ENCODE assay signal across 1 cellular context in genomic region chr5:15927710-15928380, GRCh38.
TF ChIP-seq lines count a peak whose summit lies in the region.

No MANE protein-coding gene starts in this region.

TF ChIP-seq in HepG2, 621 proteins besides CTCF, POLR2A, EP300 and RAD21 (continued from another document):
- TF ChIP-seq, protein P1, sequence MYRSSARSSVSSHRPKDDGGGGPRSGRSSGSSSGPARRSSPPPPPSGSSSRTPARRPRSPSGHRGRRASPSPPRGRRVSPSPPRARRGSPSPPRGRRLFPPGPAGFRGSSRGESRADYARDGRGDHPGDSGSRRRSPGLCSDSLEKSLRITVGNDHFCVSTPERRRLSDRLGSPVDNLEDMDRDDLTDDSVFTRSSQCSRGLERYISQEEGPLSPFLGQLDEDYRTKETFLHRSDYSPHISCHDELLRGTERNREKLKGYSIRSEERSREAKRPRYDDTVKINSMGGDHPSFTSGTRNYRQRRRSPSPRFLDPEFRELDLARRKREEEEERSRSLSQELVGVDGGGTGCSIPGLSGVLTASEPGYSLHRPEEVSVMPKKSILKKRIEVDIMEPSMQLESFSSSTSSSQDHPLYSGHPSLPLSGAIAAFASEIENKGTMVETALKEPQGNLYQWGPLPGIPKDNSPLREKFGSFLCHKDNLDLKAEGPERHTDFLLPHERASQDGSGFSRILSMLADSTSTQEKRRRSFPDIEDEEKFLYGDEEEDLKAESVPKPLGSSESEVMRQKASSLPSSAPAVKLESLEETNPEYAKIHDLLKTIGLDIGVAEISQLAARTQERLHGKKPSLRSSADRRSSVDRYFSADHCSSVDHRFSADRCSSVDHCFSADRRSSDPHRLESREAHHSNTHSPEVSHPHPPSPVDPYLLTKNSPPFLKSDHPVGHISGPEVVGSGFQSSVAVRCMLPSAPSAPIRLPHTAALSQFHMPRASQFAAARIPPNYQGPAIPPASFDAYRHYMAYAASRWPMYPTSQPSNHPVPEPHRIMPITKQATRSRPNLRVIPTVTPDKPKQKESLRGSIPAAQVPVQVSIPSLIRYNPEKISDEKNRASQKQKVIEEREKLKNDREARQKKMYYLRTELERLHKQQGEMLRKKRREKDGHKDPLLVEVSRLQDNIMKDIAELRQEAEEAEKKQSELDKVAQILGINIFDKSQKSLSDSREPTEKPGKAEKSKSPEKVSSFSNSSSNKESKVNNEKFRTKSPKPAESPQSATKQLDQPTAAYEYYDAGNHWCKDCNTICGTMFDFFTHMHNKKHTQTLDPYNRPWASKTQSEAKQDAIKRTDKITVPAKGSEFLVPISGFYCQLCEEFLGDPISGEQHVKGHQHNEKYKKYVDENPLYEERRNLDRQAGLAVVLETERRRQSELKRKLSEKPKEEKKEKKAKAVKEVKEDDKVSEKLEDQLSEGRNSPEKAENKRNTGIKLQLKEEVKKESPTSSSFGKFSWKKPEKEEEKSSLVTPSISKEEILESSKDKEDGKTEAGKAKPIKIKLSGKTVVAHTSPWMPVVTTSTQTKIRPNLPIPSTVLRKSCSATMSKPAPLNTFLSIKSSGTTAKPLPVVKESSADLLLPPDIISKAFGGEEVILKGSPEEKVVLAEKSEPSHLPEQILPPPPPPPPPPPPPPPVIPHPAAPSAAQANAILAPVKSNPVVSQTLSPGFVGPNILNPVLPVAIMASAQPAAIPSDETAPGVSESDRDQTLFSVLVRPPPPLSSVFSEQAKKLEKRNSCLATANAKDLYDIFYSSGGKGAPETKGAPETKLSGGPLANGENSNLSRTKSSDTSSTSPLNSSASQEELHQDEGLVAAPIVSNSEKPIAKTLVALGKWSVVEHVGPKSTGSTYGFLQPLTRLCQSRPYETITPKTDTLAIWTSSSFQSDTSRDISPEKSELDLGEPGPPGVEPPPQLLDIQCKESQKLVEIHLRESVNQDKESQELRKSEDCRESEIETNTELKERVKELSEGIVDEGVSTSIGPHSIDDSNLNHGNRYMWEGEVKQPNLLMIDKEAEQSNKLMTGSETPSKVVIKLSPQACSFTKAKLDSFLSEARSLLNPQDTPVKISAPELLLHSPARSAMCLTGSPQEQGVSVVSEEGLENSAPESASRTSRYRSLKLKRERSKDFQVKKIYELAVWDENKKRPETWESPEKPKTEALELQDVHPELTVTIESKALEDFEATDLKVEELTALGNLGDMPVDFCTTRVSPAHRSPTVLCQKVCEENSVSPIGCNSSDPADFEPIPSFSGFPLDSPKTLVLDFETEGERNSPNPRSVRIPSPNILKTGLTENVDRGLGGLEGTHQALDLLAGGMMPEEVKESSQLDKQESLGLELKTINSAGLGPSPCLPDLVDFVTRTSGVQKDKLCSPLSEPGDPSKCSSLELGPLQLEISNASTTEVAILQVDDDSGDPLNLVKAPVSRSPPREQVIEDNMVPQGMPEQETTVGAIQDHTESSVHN (CRISPR knock-in tag; IDR thresholded peaks at IDR 0.05), result no peak
- TF ChIP-seq WIZ (CRISPR knock-in tag; IDR thresholded peaks at IDR 0.05) (no peak), HNRNPUL1 (IDR thresholded peaks at IDR 0.05; ENCODE audit: low read depth, low read length) (no peak), PLRG1 (conservative IDR thresholded peaks at IDR 0.05) (no peak), ZNF432 (CRISPR knock-in tag; IDR thresholded peaks at IDR 0.05; ENCODE audit: borderline replicate concordance) (no peak), HIVEP1 (CRISPR knock-in tag; IDR thresholded peaks at IDR 0.05) (no peak), PPARG (CRISPR knock-in tag; conservative IDR thresholded peaks at IDR 0.05) (no peak), ZNF143 (CRISPR knock-in tag; IDR thresholded peaks at IDR 0.05) (no peak), ZNF589 (CRISPR knock-in tag; conservative IDR thresholded peaks at IDR 0.05) (no peak), PAF1 (CRISPR knock-in tag; IDR thresholded peaks at IDR 0.05) (no peak), KLF9 (CRISPR knock-in tag; IDR thresholded peaks at IDR 0.05; ENCODE audit: low read depth) (no peak), CBX1 (IDR thresholded peaks at IDR 0.05; ENCODE audit: low read depth) (no peak)
